Comparison of ENCODE assay signal across 24 cellular contexts in the genomic region with DNA sequence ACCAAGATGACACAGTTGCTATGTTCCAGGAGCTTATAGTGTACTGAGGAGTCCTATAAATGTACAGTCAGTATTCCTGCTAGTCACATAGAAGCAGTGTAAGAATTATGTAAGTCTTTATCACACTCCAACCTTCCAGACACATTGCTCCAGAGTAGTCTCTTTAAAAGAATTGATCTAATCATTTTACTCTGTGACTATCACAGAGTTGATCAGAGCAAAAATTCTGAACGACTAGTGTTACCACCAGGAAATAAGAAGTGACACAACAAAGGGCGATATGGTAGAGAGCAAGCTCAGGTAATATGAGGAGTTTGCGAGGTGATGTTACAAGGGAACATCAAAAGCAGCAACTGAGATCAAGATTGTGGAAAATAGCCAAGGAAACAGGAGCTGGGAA. TPM values are rescaled to one million over a fixed set of nuclear protein-coding genes. Genes with fewer than 3 reads are reported as not detected.
A peak's percentile ranks its signal among the peaks of the same experiment; 100 is the strongest.
DNase-seq lines count a peak whose midpoint lies in the region.
"Had no signal": no experiment of that assay in that cellular context is flagged by ENCODE, and none has a peak within 500 bp of the region (broad histone marks: within the 10 kb centered on the region; RNA-seq: fewer than 3 reads in every experiment).

No MANE protein-coding gene starts in this region.

- H3K9me3 Mint-ChIP-seq in activated CD4-positive, alpha-beta T cell treated with anti-CD3 and anti-CD28 coated beads, Interleukin-2, amount 10 ng/mL, durations not matched to agents 24 days and 14 days: no peaks in the 10 kb centered on the region
- no peaks in the 10 kb centered on the region for H3K9me3 Mint-ChIP-seq in activated CD4-positive, alpha-beta T cell treated with anti-CD3 and anti-CD28 coated beads, Interleukin-2, amount 10 ng/mL, durations not matched to agents 7 days and 5 days
- H3K9me3 Mint-ChIP-seq: CD14-positive monocyte; CD4-positive, alpha-beta memory T cell; CD4-positive, CD25-positive, alpha-beta regulatory T cell; CD8-positive, alpha-beta memory T cell had no signal

- H3K36me3 ChIP-seq in trophoblast cell (ENCODE audit: control insufficient read depth in 1 of 2, insufficient read depth in 2 of 2, low read length in 2 of 2): no peaks in the 10 kb centered on the region
- H3K36me3 ChIP-seq: BE2C, BLaER1 had no signal

- H3K36me3 Mint-ChIP-seq in activated CD4-positive, alpha-beta T cell treated with anti-CD3 and anti-CD28 coated beads, Interleukin-2, amount 10 ng/mL, durations not matched to agents 24 days and 14 days (ENCODE audit: low read depth): no peaks in the 10 kb centered on the region
- H3K36me3 Mint-ChIP-seq in activated CD4-positive, alpha-beta T cell treated with anti-CD3 and anti-CD28 coated beads, Interleukin-2, amount 10 ng/mL, durations not matched to agents 7 days and 5 days (ENCODE audit: low read depth): no peaks in the 10 kb centered on the region
- H3K36me3 Mint-ChIP-seq: CD14-positive monocyte; CD4-positive, alpha-beta memory T cell; CD4-positive, CD25-positive, alpha-beta regulatory T cell had no signal

- H4K91ac ChIP-seq in trophoblast cell (ENCODE audit: low read depth, low read length): no peak overlapping the region

- H3K4me3 Mint-ChIP-seq in activated CD4-positive, alpha-beta T cell treated with anti-CD3 and anti-CD28 coated beads, Interleukin-2, amount 10 ng/mL, durations not matched to agents 24 days and 14 days: no peak overlapping the region
- no peak overlapping the region for H3K4me3 Mint-ChIP-seq in activated CD4-positive, alpha-beta T cell treated with anti-CD3 and anti-CD28 coated beads, Interleukin-2, amount 10 ng/mL, durations not matched to agents 7 days and 5 days
- H3K4me3 Mint-ChIP-seq: CD14-positive monocyte; CD4-positive, alpha-beta memory T cell; CD4-positive, CD25-positive, alpha-beta regulatory T cell; CD8-positive, alpha-beta memory T cell had no signal

- no peak overlapping the region for H4K12ac ChIP-seq in trophoblast cell (ENCODE audit: low read depth, low read length)

- no peaks in the 10 kb centered on the region for H3K79me1 ChIP-seq in trophoblast cell (ENCODE audit: low read length)

- H3K23ac ChIP-seq in trophoblast cell (ENCODE audit: low read length): no peak overlapping the region

- H2BK120ac ChIP-seq in trophoblast cell (ENCODE audit: insufficient read depth, low read length, poor library complexity): no peak overlapping the region

- no peak overlapping the region for H2AFZ ChIP-seq in trophoblast cell (ENCODE audit: insufficient read depth, low read length, poor library complexity)

- H3K4me1 Mint-ChIP-seq in activated CD4-positive, alpha-beta T cell treated with anti-CD3 and anti-CD28 coated beads, Interleukin-2, amount 10 ng/mL, durations not matched to agents 24 days and 14 days: no peaks in the 10 kb centered on the region
- H3K4me1 Mint-ChIP-seq in activated CD4-positive, alpha-beta T cell treated with anti-CD3 and anti-CD28 coated beads, Interleukin-2, amount 10 ng/mL, durations not matched to agents 7 days and 5 days: peaks cover 5% of the 10 kb centered on the region
- H3K4me1 Mint-ChIP-seq: CD4-positive, alpha-beta memory T cell; CD4-positive, CD25-positive, alpha-beta regulatory T cell had no signal

- no peak overlapping the region for H3K14ac ChIP-seq in trophoblast cell (ENCODE audit: low read length)

- CTCF ChIA-PET in activated CD4-positive, alpha-beta T cell treated with anti-CD3 and anti-CD28 coated beads, Interleukin-2, amount 10 ng/mL, durations not matched to agents 7 days and 5 days (lab: Charles Lee): interaction anchor here (1.0 kb wide), 1 partner anchor 14 kb away, joined by 4 read pairs; no protein-coding TSS in a partner anchor

- no peak overlapping the region for H3K27ac Mint-ChIP-seq in activated CD4-positive, alpha-beta T cell treated with anti-CD3 and anti-CD28 coated beads, Interleukin-2, amount 10 ng/mL, durations not matched to agents 24 days and 14 days
- no peak overlapping the region for H3K27ac Mint-ChIP-seq in activated CD4-positive, alpha-beta T cell treated with anti-CD3 and anti-CD28 coated beads, Interleukin-2, amount 10 ng/mL, durations not matched to agents 7 days and 5 days
- H3K27ac Mint-ChIP-seq: CD14-positive monocyte; CD4-positive, alpha-beta memory T cell; CD8-positive, alpha-beta memory T cell had no signal

- H4K8ac ChIP-seq in trophoblast cell (ENCODE audit: low read depth, low read length): no peak overlapping the region

- no peaks in the 10 kb centered on the region for H3K4me1 ChIP-seq in trophoblast cell (ENCODE audit: control insufficient read depth in 1 of 2, insufficient read depth in 2 of 2, low read length in 2 of 2)
- H3K4me1 ChIP-seq: BE2C had no signal

- no peak overlapping the region for H2BK5ac ChIP-seq in trophoblast cell (ENCODE audit: low read depth, low read length, poor library complexity)

- no peak overlapping the region for H3K27ac ChIP-seq in trophoblast cell (ENCODE audit: low read depth, low read length)
- H3K27ac ChIP-seq: BLaER1 had no signal

- H3K79me2 ChIP-seq in trophoblast cell (ENCODE audit: control insufficient read depth, insufficient read depth, low read length, poor library complexity): no peaks in the 10 kb centered on the region

- POLR2A ChIA-PET in activated CD4-positive, alpha-beta T cell treated with anti-CD3 and anti-CD28 coated beads, Interleukin-2, amount 10 ng/mL, durations not matched to agents 7 days and 5 days (lab: Charles Lee): no interaction called here

- H3K4me2 ChIP-seq in trophoblast cell (ENCODE audit: low read length): no peak overlapping the region
- H3K4me2 ChIP-seq: BLaER1 had no signal

- H3K27me3 Mint-ChIP-seq in activated CD4-positive, alpha-beta T cell treated with anti-CD3 and anti-CD28 coated beads, Interleukin-2, amount 10 ng/mL, durations not matched to agents 24 days and 14 days: peaks cover 20% of the 10 kb centered on the region
- H3K27me3 Mint-ChIP-seq in activated CD4-positive, alpha-beta T cell treated with anti-CD3 and anti-CD28 coated beads, Interleukin-2, amount 10 ng/mL, durations not matched to agents 7 days and 5 days: peaks cover 7% of the 10 kb centered on the region

- no peak overlapping the region for H2AK5ac ChIP-seq in trophoblast cell (ENCODE audit: low read length)

- no peak overlapping the region for H3K4me3 ChIP-seq in trophoblast cell (ENCODE audit: low read depth, low read length)
- H3K4me3 ChIP-seq: BLaER1, GM12878 had no signal

- H3K9me3 ChIP-seq in trophoblast cell (ENCODE audit: insufficient read depth, low read depth, low read length): no peaks in the 10 kb centered on the region
- H3K9me3 ChIP-seq: BE2C, BLaER1 had no signal

- no peak overlapping the region for H3K18ac ChIP-seq in trophoblast cell (ENCODE audit: low read length)

- peak; percentile 14 for DNase-seq in activated CD4-positive, alpha-beta T cell treated with anti-CD3 and anti-CD28 coated beads, Interleukin-2, amount 10 ng/mL, durations not matched to agents 24 days and 14 days
- no peak for DNase-seq in activated CD4-positive, alpha-beta T cell treated with anti-CD3 and anti-CD28 coated beads, Interleukin-2, amount 10 ng/mL, durations not matched to agents 7 days and 5 days
- DNase-seq in SK-N-DZ (ENCODE audit: low spot score) (peak; percentile 19), trophoblast cell (peak; percentile 63 to 90), Kasumi-1 (lab: John Stamatoyannopoulos, UW) (no peak), posterior cingulate gyrus (no peak)
- DNase-seq: 8988T; ACHN; BE2C; C1 segment of cervical spinal cord; CD4-positive, alpha-beta memory T cell; CD4-positive, CD25-positive, alpha-beta regulatory T cell; CD8-positive, alpha-beta memory T cell; COR-L47; DMS 273 treated with DMSO at 0.1 percent for 48 hours; DMS153; DMS53; DMS79; DND-41; EL; GDM1 had no signal

- H3K27me3 ChIP-seq in trophoblast cell (ENCODE audit: insufficient read depth, low read length): no peaks in the 10 kb centered on the region
- H3K27me3 ChIP-seq: BE2C, BLaER1 had no signal

- H2BK12ac ChIP-seq in trophoblast cell (ENCODE audit: low read length): no peak overlapping the region

- no peak overlapping the region for H3K9ac ChIP-seq in trophoblast cell (ENCODE audit: low read length)
- H3K9ac ChIP-seq: BLaER1 had no signal

- intact Hi-C loops in activated CD4-positive, alpha-beta T cell treated with anti-CD3 and anti-CD28 coated beads, Interleukin-2, amount 10 ng/mL, durations not matched to agents 24 days and 14 days (cut with micrococcal nuclease): no loop called here
- intact Hi-C loops in posterior cingulate gyrus (cut with DNase I): no loop called here

- WGBS in trophoblast cell (ENCODE audit: extremely low coverage, insufficient coverage, insufficient read length): no CpG with 5 or more reads among the region's 3 CpGs

- no peak overlapping the region for H3K4ac ChIP-seq in trophoblast cell (ENCODE audit: low read depth, low read length)

RNA-seq across cellular contexts. Expression of a gene that starts 9.0 kb away (rescaled TPM):
- total RNA-seq in activated CD4-positive, alpha-beta T cell treated with anti-CD3 and anti-CD28 coated beads, Interleukin-2, amount 10 ng/mL, durations not matched to agents 24 days and 14 days: 18.8 and 34.0 TPM in 2 replicates
- 10 to 100 TPM; 19.8 to 23.3 TPM for total RNA-seq in activated CD4-positive, alpha-beta T cell treated with anti-CD3 and anti-CD28 coated beads, Interleukin-2, amount 10 ng/mL, durations not matched to agents 7 days and 5 days
- polyA plus RNA-seq in SK-N-DZ (2014; cell fraction: cytosol; rRNA removed): 72.8 and 86.7 TPM in 2 replicates
- 38.5 and 53.5 TPM in 2 replicates for polyA plus RNA-seq in SK-N-DZ (2014; cell fraction: nucleus; rRNA removed)
- 33.5 and 36.4 TPM in 2 replicates for polyA plus RNA-seq in trophoblast cell (2013)

Comparison
In these comparisons a context has a peak if more than half of its experiments do, and no peak if none do; other contexts are left out.
1. DNase-seq: peak in activated CD4-positive, alpha-beta T cell treated with anti-CD3 and anti-CD28 coated beads, Interleukin-2, amount 10 ng/mL, durations not matched to agents 24 days and 14 days (single experiment), SK-N-DZ (single experiment) and trophoblast cell (2 of 2); none in activated CD4-positive, alpha-beta T cell treated with anti-CD3 and anti-CD28 coated beads, Interleukin-2, amount 10 ng/mL, durations not matched to agents 7 days and 5 days (single experiment), Kasumi-1 (0 of 2) and posterior cingulate gyrus (0 of 10).